Comparison of ENCODE assay signal across 12 cellular contexts in the genomic region with DNA sequence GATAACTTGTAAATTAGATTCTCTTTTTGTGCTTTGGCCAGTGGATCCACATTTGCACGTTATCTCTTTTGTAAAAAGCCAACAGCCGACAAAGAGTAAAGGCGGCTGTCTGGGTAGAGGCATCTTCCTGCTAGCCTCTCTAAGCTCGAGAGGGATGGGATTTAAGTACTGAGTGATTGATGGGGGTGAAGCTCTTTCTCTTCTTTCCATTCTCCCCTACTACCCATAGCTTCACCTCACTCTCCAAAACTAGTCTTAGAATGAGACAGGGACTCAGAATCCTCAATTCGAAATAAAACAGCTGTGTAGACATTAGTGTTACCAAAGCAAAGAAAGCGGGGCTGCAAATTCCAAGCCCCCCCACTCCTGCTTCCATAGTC. TPM values are rescaled to one million over a fixed set of nuclear protein-coding genes. Genes with fewer than 3 reads are reported as not detected.
DNase-seq lines count a peak whose midpoint lies in the region; ATAC-seq and TF ChIP-seq lines count a peak whose summit lies in the region.
"Had no signal": no experiment of that assay in that cellular context is flagged by ENCODE, and none has a peak within 500 bp of the region (broad histone marks: within the 10 kb centered on the region; RNA-seq: fewer than 3 reads in every experiment).

No MANE protein-coding gene starts in this region.

- no peaks in the 10 kb centered on the region for H3K9me3 Mint-ChIP-seq in activated CD4-positive, alpha-beta T cell treated with anti-CD3 and anti-CD28 coated beads for 36 hours (ENCODE audit: low read depth)
- no peaks in the 10 kb centered on the region for H3K9me3 Mint-ChIP-seq in stimulated activated memory B cell treated with anti-CD40 and anti-IgM and Interleukin-4, amounts not matched to agents 10 μg/mL and 1 μg/mL and 100 μg/mL, for 72 hours
- no peaks in the 10 kb centered on the region for H3K9me3 Mint-ChIP-seq in activated naive CD4-positive, alpha-beta T cell treated with anti-CD3 and anti-CD28 coated beads for 36 hours
- H3K9me3 Mint-ChIP-seq: CD4-positive, alpha-beta memory T cell; dendritic cell treated with granulocyte-macrophage colony-stimulating factor and Interleukin-4, amounts not matched to agents 40 ng/mL and 50 ng/mL, for 4 days; naive thymus-derived CD8-positive, alpha-beta T cell had no signal

- H3K4me3 Mint-ChIP-seq in activated CD4-positive, alpha-beta T cell treated with anti-CD3 and anti-CD28 coated beads for 36 hours, result peak overlapping the region; percentile 3
- peak overlapping the region; percentile 61 for H3K4me3 Mint-ChIP-seq in stimulated activated memory B cell treated with anti-CD40 and anti-IgM and Interleukin-4, amounts not matched to agents 10 μg/mL and 1 μg/mL and 100 μg/mL, for 72 hours
- H3K4me3 Mint-ChIP-seq in activated naive CD4-positive, alpha-beta T cell treated with anti-CD3 and anti-CD28 coated beads for 36 hours, result no peak overlapping the region
- H3K4me3 Mint-ChIP-seq: dendritic cell treated with granulocyte-macrophage colony-stimulating factor and Interleukin-4, amounts not matched to agents 40 ng/mL and 50 ng/mL, for 4 days had no signal

- POLR2A ChIA-PET in activated CD4-positive, alpha-beta T cell treated with anti-CD3 and anti-CD28 coated beads for 36 hours (lab: Charles Lee), result no interaction called here

- intact Hi-C loops in activated CD4-positive, alpha-beta T cell treated with anti-CD3 and anti-CD28 coated beads for 36 hours (cut with DNase I, micrococcal nuclease), result no loop called here
- intact Hi-C loops in activated naive CD4-positive, alpha-beta T cell treated with anti-CD3 and anti-CD28 coated beads for 36 hours (cut with micrococcal nuclease), result no loop called here

- CTCF ChIA-PET in activated CD4-positive, alpha-beta T cell treated with anti-CD3 and anti-CD28 coated beads for 36 hours (lab: Charles Lee), result interaction anchor here (0.8 kb wide), 1 partner anchor 343 kb away, joined by 5 read pairs; no protein-coding TSS in a partner anchor
- CTCF ChIA-PET in activated naive CD4-positive, alpha-beta T cell treated with anti-CD3 and anti-CD28 coated beads for 36 hours (lab: Charles Lee), result interaction anchor here (0.5 kb wide), 1 partner anchor 15 kb away, joined by 3 read pairs; no protein-coding TSS in a partner anchor

- no peak for TF ChIP-seq CTCF in fibroblast of the aortic adventitia (IDR thresholded peaks at IDR 0.05; ENCODE audit: insufficient read depth, low read length)

- no peak for DNase-seq in activated CD4-positive, alpha-beta T cell treated with anti-CD3 and anti-CD28 coated beads for 36 hours
- DNase-seq in activated CD4-positive, alpha-beta T cell treated with anti-CD3 and anti-CD28 coated beads for 4 hours, result no peak
- DNase-seq in RKO (ENCODE audit: low spot score) (peak; percentile 79), fibroblast of the aortic adventitia (ENCODE audit: low read depth) (peak; percentile 35), HT-29 (ENCODE audit: low spot score) (no peak)
- no peak for DNase-seq in activated naive CD4-positive, alpha-beta T cell treated with anti-CD3 and anti-CD28 coated beads for 36 hours
- no peak for DNase-seq in stimulated activated CD4-positive, alpha-beta T cell treated with anti-CD3 and anti-CD28 coated beads, Interleukin-4, amount 100 ng/mL, for 4 hours
- DNase-seq: CD4-positive, alpha-beta memory T cell; naive thymus-derived CD8-positive, alpha-beta T cell; SW 1271 had no signal

- H3K4me1 Mint-ChIP-seq in activated CD4-positive, alpha-beta T cell treated with anti-CD3 and anti-CD28 coated beads for 36 hours, result peaks cover 26% of the 10 kb centered on the region
- H3K4me1 Mint-ChIP-seq in stimulated activated memory B cell treated with anti-CD40 and anti-IgM and Interleukin-4, amounts not matched to agents 10 μg/mL and 1 μg/mL and 100 μg/mL, for 72 hours, result peaks cover 39% of the 10 kb centered on the region
- peaks cover 24% of the 10 kb centered on the region for H3K4me1 Mint-ChIP-seq in activated naive CD4-positive, alpha-beta T cell treated with anti-CD3 and anti-CD28 coated beads for 36 hours (ENCODE audit: low read depth)

- peak overlapping the region; percentile 89 for H3K4me3 ChIP-seq in fibroblast of the aortic adventitia (ENCODE audit: low read depth, low read length)

- ATAC-seq in activated CD4-positive, alpha-beta T cell treated with anti-CD3 and anti-CD28 coated beads for 36 hours, result no peak
- no peak for ATAC-seq in stimulated activated memory B cell treated with anti-CD40 and anti-IgM and Interleukin-4, amounts not matched to agents 10 μg/mL and 1 μg/mL and 100 μg/mL, for 72 hours
- ATAC-seq: naive thymus-derived CD8-positive, alpha-beta T cell had no signal

- H3K27me3 Mint-ChIP-seq in activated CD4-positive, alpha-beta T cell treated with anti-CD3 and anti-CD28 coated beads for 36 hours, result no peaks in the 10 kb centered on the region
- no peaks in the 10 kb centered on the region for H3K27me3 Mint-ChIP-seq in stimulated activated memory B cell treated with anti-CD40 and anti-IgM and Interleukin-4, amounts not matched to agents 10 μg/mL and 1 μg/mL and 100 μg/mL, for 72 hours
- peaks cover 2% of the 10 kb centered on the region for H3K27me3 Mint-ChIP-seq in activated naive CD4-positive, alpha-beta T cell treated with anti-CD3 and anti-CD28 coated beads for 36 hours (ENCODE audit: low read depth)
- H3K27me3 Mint-ChIP-seq: CD4-positive, alpha-beta memory T cell; dendritic cell treated with granulocyte-macrophage colony-stimulating factor and Interleukin-4, amounts not matched to agents 40 ng/mL and 50 ng/mL, for 4 days; naive thymus-derived CD8-positive, alpha-beta T cell had no signal

- peaks cover 3% of the 10 kb centered on the region for H3K36me3 Mint-ChIP-seq in activated CD4-positive, alpha-beta T cell treated with anti-CD3 and anti-CD28 coated beads for 36 hours (ENCODE audit: low read depth)
- peaks cover 30% of the 10 kb centered on the region for H3K36me3 Mint-ChIP-seq in stimulated activated memory B cell treated with anti-CD40 and anti-IgM and Interleukin-4, amounts not matched to agents 10 μg/mL and 1 μg/mL and 100 μg/mL, for 72 hours
- peaks cover 4% of the 10 kb centered on the region for H3K36me3 Mint-ChIP-seq in activated naive CD4-positive, alpha-beta T cell treated with anti-CD3 and anti-CD28 coated beads for 36 hours (ENCODE audit: low read depth)
- H3K36me3 Mint-ChIP-seq: naive thymus-derived CD8-positive, alpha-beta T cell had no signal

- H3K27ac Mint-ChIP-seq in activated CD4-positive, alpha-beta T cell treated with anti-CD3 and anti-CD28 coated beads for 36 hours, result no peak overlapping the region
- no peak overlapping the region for H3K27ac Mint-ChIP-seq in stimulated activated memory B cell treated with anti-CD40 and anti-IgM and Interleukin-4, amounts not matched to agents 10 μg/mL and 1 μg/mL and 100 μg/mL, for 72 hours
- H3K27ac Mint-ChIP-seq in activated naive CD4-positive, alpha-beta T cell treated with anti-CD3 and anti-CD28 coated beads for 36 hours, result no peak overlapping the region
- H3K27ac Mint-ChIP-seq: dendritic cell treated with granulocyte-macrophage colony-stimulating factor and Interleukin-4, amounts not matched to agents 40 ng/mL and 50 ng/mL, for 4 days had no signal

RNA-seq across cellular contexts. Expression of a gene that starts 3.5 kb away (rescaled TPM):
- total RNA-seq in activated CD4-positive, alpha-beta T cell treated with anti-CD3 and anti-CD28 coated beads for 36 hours, result 10 to 100 TPM; 11.3 to 11.4 TPM
- total RNA-seq in fibroblast of the aortic adventitia (ENCODE audit: low replicate concordance), result 42.6 and 62.4 TPM in 2 replicates
- total RNA-seq in activated naive CD4-positive, alpha-beta T cell treated with anti-CD3 and anti-CD28 coated beads for 36 hours, result 10 to 100 TPM in 1 of 2 experiments, 1 to 10 TPM in 1; 9.4 to 14.3 TPM
- total RNA-seq in HT-29 (2014; rRNA removed; shearing (Covaris generic)), result 27.2 and 39.2 TPM in 2 replicates

RNA-seq across cellular contexts. Expression of a gene that starts 43.6 kb away (rescaled TPM):
- 10 to 100 TPM; 51.6 to 61.9 TPM for total RNA-seq in activated CD4-positive, alpha-beta T cell treated with anti-CD3 and anti-CD28 coated beads for 36 hours
- total RNA-seq in fibroblast of the aortic adventitia (ENCODE audit: low replicate concordance), result 90.6 and 95.0 TPM in 2 replicates
- 10 to 100 TPM; 54.8 to 57.4 TPM for total RNA-seq in activated naive CD4-positive, alpha-beta T cell treated with anti-CD3 and anti-CD28 coated beads for 36 hours
- total RNA-seq in HT-29 (2014; rRNA removed; shearing (Covaris generic)), result 70.6 and 79.9 TPM in 2 replicates

Comparison
In these comparisons a context has a peak if more than half of its experiments do, and no peak if none do; other contexts are left out.
1. DNase-seq: peak in RKO (single experiment) and fibroblast of the aortic adventitia (single experiment); none in activated CD4-positive, alpha-beta T cell treated with anti-CD3 and anti-CD28 coated beads for 36 hours (single experiment), activated CD4-positive, alpha-beta T cell treated with anti-CD3 and anti-CD28 coated beads for 4 hours (0 of 2), activated naive CD4-positive, alpha-beta T cell treated with anti-CD3 and anti-CD28 coated beads for 36 hours (single experiment), HT-29 (single experiment) and stimulated activated CD4-positive, alpha-beta T cell treated with anti-CD3 and anti-CD28 coated beads, Interleukin-4, amount 100 ng/mL, for 4 hours (0 of 2).